Comparison of ENCODE assay signal across 1 cellular context in genomic region chr9:129838707-129839259, GRCh38.
TF ChIP-seq lines count a peak whose summit lies in the region.

No MANE protein-coding gene starts in this region.

TF ChIP-seq in K562, 482 proteins besides CTCF, POLR2A, EP300 and RAD21 (continued from another document and continues in another):
- TF ChIP-seq ZNF407 (IDR thresholded peaks at IDR 0.05; ENCODE audit: low read depth) (no peak), TSHZ1 (CRISPR knock-in tag; IDR thresholded peaks at IDR 0.05) (no peak), ZBTB8A (IDR thresholded peaks at IDR 0.05; ENCODE audit: partially characterized antibody) (no peak), EHMT2 (IDR thresholded peaks at IDR 0.05) (no peak), TGIF2 (CRISPR knock-in tag; IDR thresholded peaks at IDR 0.05) (no peak), NCOA6 (IDR thresholded peaks at IDR 0.05) (no peak), BRD9 (IDR thresholded peaks at IDR 0.05; ENCODE audit: low read depth, partially characterized antibody) (peak; percentile 70), HDAC8 (tag; IDR thresholded peaks at IDR 0.05) (no peak), FOSL1 (tag; conservative IDR thresholded peaks at IDR 0.05) (no peak), ZNF282 (CRISPR knock-in tag; IDR thresholded peaks at IDR 0.05) (no peak), HIVEP1 (CRISPR knock-in tag; IDR thresholded peaks at IDR 0.05) (no peak), HDAC2 (IDR thresholded peaks at IDR 0.05) (0 out of 2 replicates have a peak, but pooled peaks have one; percentile 38), ZNF655 (CRISPR knock-in tag; IDR thresholded peaks at IDR 0.05) (no peak), KLF16 (IDR thresholded peaks at IDR 0.05) (no peak), ZNF316 (IDR thresholded peaks at IDR 0.05) (no peak), CEBPB (tag; IDR thresholded peaks at IDR 0.05) (no peak), CREB3L1 (IDR thresholded peaks at IDR 0.05; ENCODE audit: borderline replicate concordance, low read depth) (no peak), PYGO2 (tag; IDR thresholded peaks at IDR 0.05) (no peak), SIX5 (IDR thresholded peaks at IDR 0.05; ENCODE audit: borderline replicate concordance in 1 of 2, insufficient read depth in 1 of 2, low read depth in 1 of 2, low read length in 2 of 2) (no peak), EP400 (IDR thresholded peaks at IDR 0.05) (no peak), FOXP4 (CRISPR knock-in tag; IDR thresholded peaks at IDR 0.05; ENCODE audit: borderline replicate concordance) (no peak), ZNF780A (CRISPR knock-in tag; IDR thresholded peaks at IDR 0.05) (no peak), ZNF609 (CRISPR knock-in tag; IDR thresholded peaks at IDR 0.05; ENCODE audit: borderline replicate concordance) (no peak), CTBP1 (IDR thresholded peaks at IDR 0.05; ENCODE audit: borderline replicate concordance) (no peak), ARID2 (IDR thresholded peaks at IDR 0.05) (no peak), HDAC6 (IDR thresholded peaks at IDR 0.05; ENCODE audit: low read depth, low read length) (no peak), TCF7L2 (IDR thresholded peaks at IDR 0.05; ENCODE audit: low read depth, low read length) (no peak), TCF15 (CRISPR knock-in tag; IDR thresholded peaks at IDR 0.05) (no peak), IFI16 (CRISPR knock-in tag; IDR thresholded peaks at IDR 0.05) (no peak), GMEB1 (CRISPR knock-in tag; IDR thresholded peaks at IDR 0.05) (no peak), SIN3A (IDR thresholded peaks at IDR 0.05; ENCODE audit: borderline replicate concordance in 2 of 2, control insufficient read depth in 1 of 2, low read depth in 2 of 2, low read length in 2 of 2) (no peak), IRF2 (CRISPR knock-in tag; IDR thresholded peaks at IDR 0.05) (no peak), POLR2G (IDR thresholded peaks at IDR 0.05; ENCODE audit: low read depth, low read length) (no peak), SPI1 (IDR thresholded peaks at IDR 0.05; ENCODE audit: borderline replicate concordance, low read depth, low read length) (no peak), ZNF12 (CRISPR knock-in tag; IDR thresholded peaks at IDR 0.05) (0 out of 2 replicates have a peak, but pooled peaks have one; percentile 30), POLR3A (IDR thresholded peaks at IDR 0.05; ENCODE audit: borderline replicate concordance, extremely low read depth, insufficient read depth, insufficient read length) (no peak), ZC3H8 (IDR thresholded peaks at IDR 0.05) (no peak), ZNF584 (CRISPR knock-in tag; IDR thresholded peaks at IDR 0.05; ENCODE audit: low read depth) (no peak), RBBP5 (IDR thresholded peaks at IDR 0.05; ENCODE audit: borderline replicate concordance, insufficient read depth, low read length, poor library complexity, severe bottlenecking) (no peak)
